Comparison of ENCODE assay signal across 13 cellular contexts in genomic region chr10:2081501-2081900, GRCh38.
DNase-seq lines count a peak whose midpoint lies in the region; ATAC-seq and TF ChIP-seq lines count a peak whose summit lies in the region.
"Had no signal": no experiment of that assay in that cellular context is flagged by ENCODE, and none has a peak within 500 bp of the region (broad histone marks: within the 10 kb centered on the region; RNA-seq: fewer than 3 reads in every experiment).

No MANE protein-coding gene starts in this region.

- DNase-seq in WERI-Rb-1: peak; percentile 6
- peak; percentile 78 for DNase-seq in islet precursor cell
- DNase-seq in KG1 (lab: John Stamatoyannopoulos, UW): no peak
- no peak for DNase-seq in G401 (ENCODE audit: low spot score)
- DNase-seq: cerebellar nuclear complex, midbrain, NCI-H2081, NCI-H774 had no signal

- no peaks in the 10 kb centered on the region for H3K9me3 ChIP-seq in WERI-Rb-1 (ENCODE audit: severe bottlenecking)

- TF ChIP-seq CTCF in GM12873 (IDR thresholded peaks at IDR 0.05; ENCODE audit: insufficient read depth, low read depth, low read length, missing control alignments) (peak; percentile 39), WERI-Rb-1 (IDR thresholded peaks at IDR 0.05; ENCODE audit: low read depth, low read length) (0 out of 2 replicates have a peak, but pooled peaks have one; percentile 24)

- peak; percentile 39 for ATAC-seq in HG02763 (IDR thresholded peaks at IDR 0.05; ENCODE audit: unreplicated experiment)
- ATAC-seq in HG03442 (IDR thresholded peaks at IDR 0.05; ENCODE audit: unreplicated experiment): no peak
- ATAC-seq in HG02623 (IDR thresholded peaks at IDR 0.05; ENCODE audit: unreplicated experiment): no peak
- ATAC-seq: HCT116 had no signal

- no peak overlapping the region for H3K27ac ChIP-seq in WERI-Rb-1

- in situ Hi-C loops in G401 (cut with HindIII; ENCODE audit: low sequenced_read_pairs): no loop called here

- H3K4me3 ChIP-seq in WERI-Rb-1 (ENCODE audit: low read depth, low read length): no peak overlapping the region

- no peaks in the 10 kb centered on the region for H3K36me3 ChIP-seq in WERI-Rb-1

- H3K27me3 ChIP-seq in WERI-Rb-1 (ENCODE audit: insufficient read depth, low read depth, severe bottlenecking): no peaks in the 10 kb centered on the region

Comparison
In these comparisons a context has a peak if more than half of its experiments do, and no peak if none do; other contexts are left out.
1. DNase-seq: peak in WERI-Rb-1 (single experiment) and islet precursor cell (single experiment); none in KG1 (single experiment) and G401 (single experiment).